ENCODE assay signal across 18 cellular contexts in genomic region chr4:101157415-101158135, GRCh38.
DNase-seq lines count a peak whose midpoint lies in the region; ATAC-seq, FAIRE-seq and TF ChIP-seq lines count a peak whose summit lies in the region.
"Had no signal": no experiment of that assay in that cellular context is flagged by ENCODE, and none has a peak within 500 bp of the region (broad histone marks: within the 10 kb centered on the region; RNA-seq: fewer than 3 reads in every experiment).

No MANE protein-coding gene starts in this region.

- H3K36me3 ChIP-seq in HUES6 (ENCODE audit: control insufficient read depth, insufficient read depth, low read length) (no peaks in the 10 kb centered on the region), astrocyte (ENCODE audit: insufficient read depth, low read length) (no peaks in the 10 kb centered on the region), mesenchymal stem cell (ENCODE audit: control insufficient read depth in 1 of 2, insufficient read depth in 2 of 2, low read depth in 1 of 2, low read length in 2 of 2) (no peaks in the 10 kb centered on the region)

- H3K36me3 Mint-ChIP-seq in astrocyte (ENCODE audit: low read depth, unreplicated experiment) (peaks cover 2% of the 10 kb centered on the region), progenitor cell of endocrine pancreas (ENCODE audit: insufficient read depth) (peaks cover 1% of the 10 kb centered on the region)
- H3K36me3 Mint-ChIP-seq in activated naive CD4-positive, alpha-beta T cell treated with anti-CD3 and anti-CD28 coated beads, Interleukin-2, amount 50 U/mL, for 72 hours, result peaks cover 6 to 11% of the 10 kb centered on the region in 2 donors

- ATAC-seq in activated naive CD4-positive, alpha-beta T cell treated with anti-CD3 and anti-CD28 coated beads, Interleukin-2, amount 50 U/mL, for 72 hours, result no peak
- ATAC-seq in GM18517 (IDR thresholded peaks at IDR 0.05; ENCODE audit: unreplicated experiment), result no peak
- ATAC-seq: mucosa of descending colon had no signal

- no peak overlapping the region for H4K91ac ChIP-seq in mesenchymal stem cell (ENCODE audit: low read length)

- DNase-seq in astrocyte (ENCODE audit: low read depth) (peak; percentile 40), mesenchymal stem cell (peak; percentile 28), OCI-M1 (lab: John Stamatoyannopoulos, UW) (no peak), progenitor cell of endocrine pancreas (ENCODE audit: low spot score, unreplicated experiment) (no peak)
- DNase-seq in activated naive CD4-positive, alpha-beta T cell treated with anti-CD3 and anti-CD28 coated beads, Interleukin-2, amount 50 U/mL, for 72 hours (ENCODE audit: low spot score in 2 of 2), result no peak
- DNase-seq: activated CD4-positive, alpha-beta T cell treated with anti-CD3 and anti-CD28 coated beads, Interleukin-2, amount 10 ng/mL, durations not matched to agents 7 days and 5 days; activated naive CD4-positive, alpha-beta T cell treated with Interleukin-2 at 50 U/mL for 16 hours; MM.1S; mucosa of descending colon; stimulated activated CD4-positive, alpha-beta T cell treated with anti-CD3 and anti-CD28 coated beads, Interleukin-2, amount 100 ng/mL, for 48 hours; T-helper 1 cell had no signal

- no peak overlapping the region for H2BK5ac ChIP-seq in mesenchymal stem cell (ENCODE audit: low read depth, low read length, poor library complexity, severe bottlenecking)

- H4K20me1 ChIP-seq in astrocyte (ENCODE audit: insufficient read depth, low read length), result peaks cover 10% of the 10 kb centered on the region

- H3K9ac ChIP-seq in HUES6 (ENCODE audit: low read length), result no peak overlapping the region
- H3K9ac ChIP-seq in astrocyte (ENCODE audit: low read length), result peak overlapping the region; percentile 29
- peak overlapping the region; percentile 60 for H3K9ac ChIP-seq in mesenchymal stem cell (ENCODE audit: low read length)

- H2BK120ac ChIP-seq in mesenchymal stem cell (ENCODE audit: low read depth, low read length), result no peak overlapping the region

- WGBS in mesenchymal stem cell, result 95% methylated on average over 3 of the region's 5 CpGs

- H3K4me2 ChIP-seq in astrocyte (ENCODE audit: low read length), result peak overlapping the region; percentile 49
- H3K4me2 ChIP-seq in mesenchymal stem cell (ENCODE audit: low read length, poor library complexity, severe bottlenecking), result no peak overlapping the region

- no peak overlapping the region for H2AK5ac ChIP-seq in mesenchymal stem cell (ENCODE audit: low read length, severe bottlenecking)

- no peak overlapping the region for H3K18ac ChIP-seq in mesenchymal stem cell (ENCODE audit: low read depth in 1 of 2, low read length in 2 of 2)

- FAIRE-seq in astrocyte (lab: Jason Lieb, UNC), result no peak
- FAIRE-seq: G401.6, H1 had no signal

- H2BK12ac ChIP-seq in mesenchymal stem cell (ENCODE audit: low read length in 2 of 2), result no peak overlapping the region

- no peak overlapping the region for H3K4ac ChIP-seq in mesenchymal stem cell (ENCODE audit: low read depth in 1 of 2, low read length in 2 of 2)

- peaks cover 15% of the 10 kb centered on the region for H3K79me1 ChIP-seq in mesenchymal stem cell (replicated peaks; ENCODE audit: low read length, poor library complexity, severe bottlenecking)

- H2BK15ac ChIP-seq in mesenchymal stem cell (ENCODE audit: low read depth, poor library complexity, severe bottlenecking), result no peak overlapping the region

- H3K79me2 ChIP-seq in astrocyte (ENCODE audit: insufficient read depth, low read length), result peaks cover 11% of the 10 kb centered on the region

- peaks cover 60% of the 10 kb centered on the region for H3K4me1 ChIP-seq in HUES6 (ENCODE audit: control insufficient read depth, insufficient read depth, low read length)
- peaks cover 33% of the 10 kb centered on the region for H3K4me1 ChIP-seq in astrocyte (ENCODE audit: insufficient read depth, low read length)
- H3K4me1 ChIP-seq in mesenchymal stem cell (ENCODE audit: control insufficient read depth, insufficient read depth, low read depth, low read length), result no peaks in the 10 kb centered on the region

- H3K4me3 ChIP-seq in HUES6 (ENCODE audit: low read depth, low read length), result no peak overlapping the region
- no peak overlapping the region for H3K4me3 ChIP-seq in astrocyte (ENCODE audit: insufficient read depth, low read depth, low read length)
- peak overlapping the region in 1 of 2 experiments; percentile 34 for H3K4me3 ChIP-seq in mesenchymal stem cell (ENCODE audit: insufficient read depth in 1 of 2, low read depth in 1 of 2, low read length in 2 of 2)
- H3K4me3 ChIP-seq: coronary artery, mucosa of descending colon had no signal

- no peak overlapping the region for H4K8ac ChIP-seq in mesenchymal stem cell (ENCODE audit: low read length)

- peak overlapping the region; percentile 96 for H3K27ac Mint-ChIP-seq in astrocyte (ENCODE audit: unreplicated experiment)
- no peak overlapping the region for H3K27ac Mint-ChIP-seq in progenitor cell of endocrine pancreas
- H3K27ac Mint-ChIP-seq in activated naive CD4-positive, alpha-beta T cell treated with anti-CD3 and anti-CD28 coated beads, Interleukin-2, amount 50 U/mL, for 72 hours, result peak overlapping the region in 1 of 2 donors; percentile 83
- H3K27ac Mint-ChIP-seq: activated CD4-positive, alpha-beta T cell treated with anti-CD3 and anti-CD28 coated beads, Interleukin-2, amount 10 ng/mL, durations not matched to agents 7 days and 5 days had no signal

- H3K4me3 Mint-ChIP-seq in astrocyte (ENCODE audit: unreplicated experiment) (no peak overlapping the region), progenitor cell of endocrine pancreas (ENCODE audit: low read depth) (no peak overlapping the region)
- H3K4me3 Mint-ChIP-seq: activated CD4-positive, alpha-beta T cell treated with anti-CD3 and anti-CD28 coated beads, Interleukin-2, amount 10 ng/mL, durations not matched to agents 7 days and 5 days; CD14-positive monocyte had no signal

- peaks cover 44% of the 10 kb centered on the region for H3K4me1 Mint-ChIP-seq in astrocyte (ENCODE audit: low read depth, unreplicated experiment)
- H3K4me1 Mint-ChIP-seq in progenitor cell of endocrine pancreas (ENCODE audit: low read depth), result peaks cover 13% of the 10 kb centered on the region

- no peak overlapping the region for H3K23ac ChIP-seq in mesenchymal stem cell (ENCODE audit: low read length in 2 of 2)

- H3K27me3 Mint-ChIP-seq in astrocyte (ENCODE audit: low read depth, unreplicated experiment), result no peaks in the 10 kb centered on the region
- H3K27me3 Mint-ChIP-seq in progenitor cell of endocrine pancreas, result peaks cover 2% of the 10 kb centered on the region
- H3K27me3 Mint-ChIP-seq: activated CD4-positive, alpha-beta T cell treated with anti-CD3 and anti-CD28 coated beads, Interleukin-2, amount 10 ng/mL, durations not matched to agents 7 days and 5 days had no signal

- H3K9me3 ChIP-seq in HUES6 (ENCODE audit: control insufficient read depth, insufficient read depth, low read depth, low read length), result no peaks in the 10 kb centered on the region
- H3K9me3 ChIP-seq in astrocyte (ENCODE audit: insufficient read depth, low read depth, low read length), result no peaks in the 10 kb centered on the region
- H3K9me3 ChIP-seq in mesenchymal stem cell (ENCODE audit: control insufficient read depth, low read length), result no peaks in the 10 kb centered on the region
- H3K9me3 ChIP-seq: mucosa of descending colon had no signal

- H3K9me3 Mint-ChIP-seq in astrocyte (ENCODE audit: unreplicated experiment) (no peaks in the 10 kb centered on the region), progenitor cell of endocrine pancreas (ENCODE audit: low read depth) (no peaks in the 10 kb centered on the region)
- H3K9me3 Mint-ChIP-seq in activated naive CD4-positive, alpha-beta T cell treated with anti-CD3 and anti-CD28 coated beads, Interleukin-2, amount 50 U/mL, for 72 hours, result peaks cover 0 to 7% of the 10 kb centered on the region in 2 donors
- H3K9me3 Mint-ChIP-seq: activated CD4-positive, alpha-beta T cell treated with anti-CD3 and anti-CD28 coated beads, Interleukin-2, amount 10 ng/mL, durations not matched to agents 7 days and 5 days; CD14-positive monocyte had no signal

- H2AFZ ChIP-seq in astrocyte (ENCODE audit: low read depth, low read length) (no peak overlapping the region), mesenchymal stem cell (ENCODE audit: low read depth, low read length) (no peak overlapping the region)

- H3K27ac ChIP-seq in C4-2B (peak overlapping the region; percentile 28; the same call in 1 of the 2 replicates), HUES6 (ENCODE audit: low read depth, low read length) (0 out of 2 replicates have a peak overlapping the region, but pooled peaks have one; percentile 52), astrocyte (ENCODE audit: low read depth, low read length) (peak overlapping the region; percentile 39), mesenchymal stem cell (ENCODE audit: low read length, poor library complexity, severe bottlenecking) (no peak overlapping the region)

- H3K14ac ChIP-seq in mesenchymal stem cell (ENCODE audit: low read length in 2 of 2), result no peak overlapping the region

- H3K27me3 ChIP-seq in HUES6 (ENCODE audit: control insufficient read depth, insufficient read depth, low read length), result no peaks in the 10 kb centered on the region
- H3K27me3 ChIP-seq in astrocyte (ENCODE audit: insufficient read depth, low read length), result no peaks in the 10 kb centered on the region
- H3K27me3 ChIP-seq in mesenchymal stem cell (ENCODE audit: control insufficient read depth in 1 of 2, insufficient read depth in 1 of 2, low read length in 2 of 2), result no peaks in the 10 kb centered on the region

- TF ChIP-seq CTCF in C4-2B (conservative IDR thresholded peaks at IDR 0.05) (no peak), astrocyte (IDR thresholded peaks at IDR 0.05; ENCODE audit: insufficient read depth, low read depth, low read length) (no peak), progenitor cell of endocrine pancreas (IDR thresholded peaks at IDR 0.05; ENCODE audit: unreplicated experiment) (no peak)

Comparison
In these comparisons a context has a peak if more than half of its experiments do, and no peak if none do; other contexts are left out.
1. DNase-seq: peak in astrocyte (single experiment) and mesenchymal stem cell (single experiment); none in OCI-M1 (single experiment), progenitor cell of endocrine pancreas (single experiment) and activated naive CD4-positive, alpha-beta T cell treated with anti-CD3 and anti-CD28 coated beads, Interleukin-2, amount 50 U/mL, for 72 hours (0 of 2).